Comparison of ENCODE assay signal across 28 cellular contexts in the genomic region with DNA sequence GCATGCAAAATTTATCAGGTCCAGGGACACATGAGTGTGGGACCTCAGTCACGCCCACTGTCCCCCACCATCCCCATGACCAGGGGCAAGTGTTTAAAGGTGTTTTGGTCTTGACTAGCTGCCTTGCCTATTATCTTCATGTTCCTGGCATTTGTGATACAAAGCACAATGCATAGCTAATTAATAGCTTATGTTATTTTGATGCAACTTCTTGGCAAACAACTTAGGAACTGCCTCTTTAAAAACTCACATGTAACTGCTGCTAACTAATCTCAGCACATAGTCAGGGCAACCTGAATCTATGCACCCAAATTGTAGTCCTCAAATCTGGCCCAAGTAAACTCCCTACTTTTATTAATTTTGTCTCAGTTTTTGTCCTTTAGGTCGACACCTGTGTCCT. TPM values are rescaled to one million over a fixed set of nuclear protein-coding genes. Genes with fewer than 3 reads are reported as not detected.
DNase-seq lines count a peak whose midpoint lies in the region; ATAC-seq, FAIRE-seq and TF ChIP-seq lines count a peak whose summit lies in the region.
"Had no signal": no experiment of that assay in that cellular context is flagged by ENCODE, and none has a peak within 500 bp of the region (broad histone marks: within the 10 kb centered on the region; RNA-seq: fewer than 3 reads in every experiment).

No MANE protein-coding gene starts in this region.

- CTCF ChIA-PET in activated CD4-positive, alpha-beta memory T cell treated with anti-CD3 and anti-CD28 coated beads, Interleukin-2, amount 10 ng/mL, durations not matched to agents 7 days and 5 days (lab: Charles Lee): interaction anchor here (0.9 to 4.7 kb wide), 5 partner anchors 9 to 95 kb away, joined by 3 to 65 read pairs (median 3); a partner anchor contains a TSS

- H3K36me3 ChIP-seq in Karpas-422 (ENCODE audit: insufficient read depth, low read length) (no peaks in the 10 kb centered on the region), smooth muscle cell (ENCODE audit: low read depth) (no peaks in the 10 kb centered on the region)
- H3K36me3 ChIP-seq: Peyer's patch had no signal

- H3K4me1 Mint-ChIP-seq in stimulated activated memory B cell treated with anti-CD40 and anti-IgM and Interleukin-4, amounts not matched to agents 10 μg/mL and 1 μg/mL and 100 μg/mL, for 72 hours: no peaks in the 10 kb centered on the region
- peaks cover 1% of the 10 kb centered on the region for H3K4me1 Mint-ChIP-seq in activated CD4-positive, alpha-beta memory T cell treated with anti-CD3 and anti-CD28 coated beads, Interleukin-2, amount 10 ng/mL, durations not matched to agents 7 days and 5 days

- no peaks in the 10 kb centered on the region for H3K9me2 ChIP-seq in Karpas-422 (replicated peaks; ENCODE audit: insufficient read depth, low read length)

- TF ChIP-seq CTCF in coronary artery (IDR thresholded peaks at IDR 0.05) (no peak), smooth muscle cell (IDR thresholded peaks at IDR 0.05; ENCODE audit: borderline replicate concordance, insufficient read depth, poor library complexity, severe bottlenecking) (no peak)

- no peak overlapping the region for H3K4me2 ChIP-seq in Karpas-422 (ENCODE audit: low read depth, low read length, poor library complexity, severe bottlenecking)
- H3K4me2 ChIP-seq in smooth muscle cell: no peak overlapping the region
- H3K4me2 ChIP-seq: A549 had no signal

- H3K4me3 ChIP-seq in Karpas-422 (ENCODE audit: low read length) (no peak overlapping the region), coronary artery (no peak overlapping the region), smooth muscle cell (no peak overlapping the region)
- H3K4me3 ChIP-seq: A549, Peyer's patch, SK-N-MC had no signal

- no peak for FAIRE-seq in GM12891 (lab: Jason Lieb, UNC)
- FAIRE-seq: A549, GM12892, GM19239 had no signal

- 94% methylated on average over 2 of the region's 2 CpGs for WGBS in smooth muscle cell (ENCODE audit: low lambda C conversion rate)

- H4K20me1 ChIP-seq in Karpas-422 (ENCODE audit: insufficient read depth, low read depth, low read length) (no peaks in the 10 kb centered on the region), smooth muscle cell (ENCODE audit: low read depth) (no peaks in the 10 kb centered on the region)

- H3K79me2 ChIP-seq in Karpas-422 (ENCODE audit: low read length) (no peaks in the 10 kb centered on the region), smooth muscle cell (ENCODE audit: low read depth) (no peaks in the 10 kb centered on the region)

- TF ChIP-seq POLR2A in GM12891 (IDR thresholded peaks at IDR 0.05; ENCODE audit: low read depth, low read length): no peak

- H3K27ac ChIP-seq in Karpas-422 (ENCODE audit: low read length) (no peak overlapping the region), coronary artery (no peak overlapping the region), smooth muscle cell (ENCODE audit: low read depth) (no peak overlapping the region)
- H3K27ac ChIP-seq: C4-2B, HL-60, Peyer's patch had no signal

- H3K4me1 ChIP-seq in Karpas-422 (ENCODE audit: low read length) (no peaks in the 10 kb centered on the region), smooth muscle cell (ENCODE audit: low read depth) (no peaks in the 10 kb centered on the region)
- H3K4me1 ChIP-seq: Peyer's patch had no signal

- H3K9me3 ChIP-seq in Karpas-422 (ENCODE audit: low read length) (no peaks in the 10 kb centered on the region), smooth muscle cell (replicated peaks; ENCODE audit: low read depth) (no peaks in the 10 kb centered on the region)
- H3K9me3 ChIP-seq: A549, Caco-2, Peyer's patch had no signal

- no peaks in the 10 kb centered on the region for H3K36me3 Mint-ChIP-seq in stimulated activated memory B cell treated with anti-CD40 and anti-IgM and Interleukin-4, amounts not matched to agents 10 μg/mL and 1 μg/mL and 100 μg/mL, for 72 hours
- no peaks in the 10 kb centered on the region for H3K36me3 Mint-ChIP-seq in activated CD4-positive, alpha-beta memory T cell treated with anti-CD3 and anti-CD28 coated beads, Interleukin-2, amount 10 ng/mL, durations not matched to agents 7 days and 5 days (ENCODE audit: low read depth)
- H3K36me3 Mint-ChIP-seq: CD8-positive, alpha-beta T cell; IgD-negative memory B cell had no signal

- peak; percentile 22 for ATAC-seq in GM21723 (IDR thresholded peaks at IDR 0.05; ENCODE audit: unreplicated experiment)
- peak; percentile 29 for ATAC-seq in stimulated activated memory B cell treated with anti-CD40 and anti-IgM and Interleukin-4, amounts not matched to agents 10 μg/mL and 1 μg/mL and 100 μg/mL, for 72 hours
- ATAC-seq: CD8-positive, alpha-beta T cell had no signal

- DNase-seq in Karpas-422 (peak; percentile 30), coronary artery (ENCODE audit: low spot score) (peak; percentile 26), GM12891 (ENCODE audit: insufficient read length, low spot score) (no peak), smooth muscle cell (lab: John Stamatoyannopoulos, UW; ENCODE audit: unreplicated experiment) (no peak)
- no peak for DNase-seq in activated CD4-positive, alpha-beta memory T cell treated with anti-CD3 and anti-CD28 coated beads, Interleukin-2, amount 10 ng/mL, durations not matched to agents 7 days and 5 days
- DNase-seq: CD8-positive, alpha-beta T cell; DMS79; GOT3; NCI-H1092 treated with DMSO at 0.1 percent for 48 hours; NCI-H1436; NCI-H187; NCI-H2081 treated with DMSO at 0.1 percent for 48 hours; NCI-H2171; NCI-H226; NCI-H510A; NCI-H69; Peyer's patch; SIG-M5 had no signal

- POLR2A ChIA-PET in activated CD4-positive, alpha-beta memory T cell treated with anti-CD3 and anti-CD28 coated beads, Interleukin-2, amount 10 ng/mL, durations not matched to agents 7 days and 5 days (lab: Charles Lee): interaction anchor here (2.0 kb wide), 1 partner anchor 81 kb away, joined by 7 read pairs; no protein-coding TSS in a partner anchor

- peaks cover 10% of the 10 kb centered on the region for H3K27me3 Mint-ChIP-seq in stimulated activated memory B cell treated with anti-CD40 and anti-IgM and Interleukin-4, amounts not matched to agents 10 μg/mL and 1 μg/mL and 100 μg/mL, for 72 hours
- no peaks in the 10 kb centered on the region for H3K27me3 Mint-ChIP-seq in activated CD4-positive, alpha-beta memory T cell treated with anti-CD3 and anti-CD28 coated beads, Interleukin-2, amount 10 ng/mL, durations not matched to agents 7 days and 5 days
- H3K27me3 Mint-ChIP-seq: IgD-negative memory B cell had no signal

- no peaks in the 10 kb centered on the region for H3F3A ChIP-seq in smooth muscle cell (ENCODE audit: low read depth)

- H3K27ac Mint-ChIP-seq in stimulated activated memory B cell treated with anti-CD40 and anti-IgM and Interleukin-4, amounts not matched to agents 10 μg/mL and 1 μg/mL and 100 μg/mL, for 72 hours: no peak overlapping the region
- H3K27ac Mint-ChIP-seq in activated CD4-positive, alpha-beta memory T cell treated with anti-CD3 and anti-CD28 coated beads, Interleukin-2, amount 10 ng/mL, durations not matched to agents 7 days and 5 days: no peak overlapping the region
- H3K27ac Mint-ChIP-seq: CD8-positive, alpha-beta T cell; IgD-negative memory B cell had no signal

- no peak overlapping the region for H3K9ac ChIP-seq in Karpas-422 (ENCODE audit: low read length)
- H3K9ac ChIP-seq in smooth muscle cell (ENCODE audit: low read depth): no peak overlapping the region

- H3K27me3 ChIP-seq in Karpas-422 (ENCODE audit: low read length): no peaks in the 10 kb centered on the region
- H3K27me3 ChIP-seq in smooth muscle cell (ENCODE audit: low read depth): no peaks in the 10 kb centered on the region
- H3K27me3 ChIP-seq: Peyer's patch had no signal

- H2AFZ ChIP-seq in Karpas-422 (ENCODE audit: low read length) (no peak overlapping the region), smooth muscle cell (ENCODE audit: low read depth) (no peak overlapping the region)

- no peak overlapping the region for H3K4me3 Mint-ChIP-seq in stimulated activated memory B cell treated with anti-CD40 and anti-IgM and Interleukin-4, amounts not matched to agents 10 μg/mL and 1 μg/mL and 100 μg/mL, for 72 hours
- no peak overlapping the region for H3K4me3 Mint-ChIP-seq in activated CD4-positive, alpha-beta memory T cell treated with anti-CD3 and anti-CD28 coated beads, Interleukin-2, amount 10 ng/mL, durations not matched to agents 7 days and 5 days
- H3K4me3 Mint-ChIP-seq: CD8-positive, alpha-beta T cell; IgD-negative memory B cell had no signal

- no peaks in the 10 kb centered on the region for H3K9me3 Mint-ChIP-seq in stimulated activated memory B cell treated with anti-CD40 and anti-IgM and Interleukin-4, amounts not matched to agents 10 μg/mL and 1 μg/mL and 100 μg/mL, for 72 hours
- no peaks in the 10 kb centered on the region for H3K9me3 Mint-ChIP-seq in activated CD4-positive, alpha-beta memory T cell treated with anti-CD3 and anti-CD28 coated beads, Interleukin-2, amount 10 ng/mL, durations not matched to agents 7 days and 5 days
- H3K9me3 Mint-ChIP-seq: CD8-positive, alpha-beta T cell; IgD-negative memory B cell had no signal

TF ChIP-seq in GM12891, 5 proteins besides CTCF, POLR2A, EP300 and RAD21:
- TF ChIP-seq TAF1 (IDR thresholded peaks at IDR 0.05; ENCODE audit: low read depth, low read length) (no peak), SPI1 (IDR thresholded peaks at IDR 0.05; ENCODE audit: low read depth, low read length) (no peak)

RNA-seq across cellular contexts. Expression of a gene that starts 7.4 kb away (rescaled TPM):
- not detected in 2 replicates for total RNA-seq in Karpas-422 (2014; rRNA removed; shearing (Covaris generic); ENCODE audit: low replicate concordance)
- polyA plus RNA-seq in GM12891 (2012; ENCODE audit: low read depth, missing spikeins): not detected
- 0.13 TPM in 1 of 2 replicates, not detected in the other for total RNA-seq in smooth muscle cell
- polyA plus RNA-seq in smooth muscle cell: not detected in 2 replicates
- total RNA-seq in activated CD4-positive, alpha-beta memory T cell treated with anti-CD3 and anti-CD28 coated beads, Interleukin-2, amount 10 ng/mL, durations not matched to agents 7 days and 5 days: not detected
- total RNA-seq: CD8-positive, alpha-beta T cell had no signal
- polyA plus RNA-seq: A549, IgD-negative memory B cell had no signal

RNA-seq across cellular contexts. Expression of a gene that starts 53.5 kb away (rescaled TPM):
- total RNA-seq in Karpas-422 (2014; rRNA removed; shearing (Covaris generic); ENCODE audit: low replicate concordance): 3.8 and 6.1 TPM in 2 replicates
- 7.3 TPM for polyA plus RNA-seq in GM12891 (2012; ENCODE audit: low read depth, missing spikeins)
- total RNA-seq in smooth muscle cell: 9.7 and 10.5 TPM in 2 replicates
- polyA plus RNA-seq in smooth muscle cell: 13.9 and 24.1 TPM in 2 replicates
- 10 to 100 TPM; 16.7 to 20.7 TPM for total RNA-seq in activated CD4-positive, alpha-beta memory T cell treated with anti-CD3 and anti-CD28 coated beads, Interleukin-2, amount 10 ng/mL, durations not matched to agents 7 days and 5 days

Comparison
In these comparisons a context has a peak if more than half of its experiments do, and no peak if none do; other contexts are left out.
1. DNase-seq: peak in Karpas-422 (single experiment) and coronary artery (single experiment); none in GM12891 (single experiment), smooth muscle cell (single experiment) and activated CD4-positive, alpha-beta memory T cell treated with anti-CD3 and anti-CD28 coated beads, Interleukin-2, amount 10 ng/mL, durations not matched to agents 7 days and 5 days (single experiment).